Comparison of ENCODE assay signal across 8 cellular contexts in the genomic region with DNA sequence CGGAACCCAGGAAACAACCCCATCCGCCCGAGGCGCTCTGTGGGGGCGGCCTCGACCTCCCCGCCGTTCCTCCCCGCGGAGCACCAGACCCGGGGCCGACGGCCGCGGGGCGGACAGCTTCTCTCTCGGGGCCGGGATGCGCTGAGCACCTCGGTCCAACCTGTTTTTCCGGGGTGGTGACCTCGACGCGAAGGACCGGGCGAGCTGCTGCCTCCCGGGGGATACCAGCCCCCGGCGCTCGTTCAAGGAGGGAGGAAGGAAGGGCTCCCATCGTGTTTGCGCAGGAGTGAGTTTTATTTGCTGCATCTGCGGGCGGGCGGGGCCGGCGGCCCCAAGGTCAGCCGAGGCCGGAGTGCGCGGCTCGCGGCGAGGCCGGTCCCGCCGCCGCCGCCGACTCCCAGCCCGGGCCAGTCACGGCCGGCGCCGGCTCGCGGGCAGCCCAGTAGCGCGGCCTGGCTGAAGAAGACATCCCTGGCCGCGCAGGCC. TPM values are rescaled to one million over a fixed set of nuclear protein-coding genes. Genes with fewer than 3 reads are reported as not detected.
A peak's percentile ranks its signal among the peaks of the same experiment; 100 is the strongest.
DNase-seq lines count a peak whose midpoint lies in the region; ATAC-seq and TF ChIP-seq lines count a peak whose summit lies in the region.

No MANE protein-coding gene starts in this region.

- H3K27me3 ChIP-seq in OCI-LY3 (ENCODE audit: low read depth, low read length) (no peaks in the 10 kb centered on the region), prostate gland (replicated peaks; ENCODE audit: insufficient read depth) (no peaks in the 10 kb centered on the region)

- H3K4me3 ChIP-seq in OCI-LY3 (ENCODE audit: low read length) (peak overlapping the region; percentile 98), prostate gland (peak overlapping the region; percentile 80 to 86)

- intact Hi-C loops in Right ventricle myocardium inferior (cut with DNase I) (no loop called here), prostate gland (cut with DNase I) (loop anchor here (10.0 kb wide), 1 partner anchor 1412 kb away; the partner anchor contains the start of gene SIAH1)

- TF ChIP-seq POLR2A in GM18505 (IDR thresholded peaks at IDR 0.05; ENCODE audit: borderline replicate concordance, extremely low read depth, insufficient read depth, insufficient read length) = peak; percentile 41
- TF ChIP-seq POLR2A in prostate gland (IDR thresholded peaks at IDR 0.05) = no peak

- peaks cover 66% of the 10 kb centered on the region for H3K79me2 ChIP-seq in OCI-LY3 (ENCODE audit: low read length)

- peaks cover 10% of the 10 kb centered on the region for H4K20me1 ChIP-seq in OCI-LY3 (ENCODE audit: insufficient read depth, low read length)

- WGBS in prostate gland = 0% methylated on average over 31 of the region's 61 CpGs

- ATAC-seq in GM18505 (IDR thresholded peaks at IDR 0.05; ENCODE audit: unreplicated experiment) = peak; percentile 47
- peak; percentile 30 for ATAC-seq in HG02623 (IDR thresholded peaks at IDR 0.05; ENCODE audit: unreplicated experiment)
- ATAC-seq in Right ventricle myocardium inferior = peak; percentile 51

- H3K9ac ChIP-seq in OCI-LY3 (ENCODE audit: low read length) = peak overlapping the region; percentile 94

- H3K4me1 ChIP-seq in OCI-LY3 (ENCODE audit: low read length) (peaks cover 36% of the 10 kb centered on the region), prostate gland (replicated peaks) (peaks cover 7% of the 10 kb centered on the region)

- TF ChIP-seq CTCF in OCI-LY3 (IDR thresholded peaks at IDR 0.05; ENCODE audit: low read depth, low read length) (no peak), prostate gland (IDR thresholded peaks at IDR 0.05) (no peak)

- H3K9me3 ChIP-seq in OCI-LY3 (ENCODE audit: insufficient read depth, low read length) = no peaks in the 10 kb centered on the region
- H3K9me3 ChIP-seq in prostate gland = no peaks in the 10 kb centered on the region

- H2AFZ ChIP-seq in OCI-LY3 (ENCODE audit: low read depth, low read length) = peak overlapping the region; percentile 44; the same call in 1 of the 2 replicates

- H3K27ac ChIP-seq in OCI-LY3 (ENCODE audit: low read length) = peak overlapping the region; percentile 78
- H3K27ac ChIP-seq in prostate gland = peak overlapping the region; percentile 97

- H3K4me2 ChIP-seq in OCI-LY3 (ENCODE audit: low read length) = peak overlapping the region; percentile 95

- DNase-seq in activated gamma-delta T cell treated with Interleukin-2 at 50 U/mL for 16 hours (peak; percentile 38), Right ventricle myocardium inferior (ENCODE audit: missing footprints) (peak; percentile 70), prostate gland (ENCODE audit: low spot score) (peak; percentile 22), mesenteric fat pad (ENCODE audit: low spot score) (no peak), dedifferentiated amniotic fluid mesenchymal stem cell (ENCODE audit: extremely low spot score) (no peak)

- H3K36me3 ChIP-seq in OCI-LY3 (replicated peaks; ENCODE audit: low read depth, low read length) (peaks cover 31% of the 10 kb centered on the region), prostate gland (no peaks in the 10 kb centered on the region)

RNA-seq across cellular contexts. Expression of gene DNAJA2, which starts 0.5 kb away (rescaled TPM):
- total RNA-seq in Right ventricle myocardium inferior = 86.3 TPM
- 10 to 100 TPM; 41.1 to 64.4 TPM for total RNA-seq in prostate gland
- 54.9 TPM for total RNA-seq in mesenteric fat pad

Comparison
In these comparisons a context has a peak if more than half of its experiments do, and no peak if none do; other contexts are left out.
1. DNase-seq: peak in activated gamma-delta T cell treated with Interleukin-2 at 50 U/mL for 16 hours (single experiment), Right ventricle myocardium inferior (single experiment) and prostate gland (single experiment); none in mesenteric fat pad (single experiment) and dedifferentiated amniotic fluid mesenchymal stem cell (single experiment).
2. Peak in every context shown above with its lines, with median percentiles within 50 percentile points of each other: ATAC-seq.